In the genomic region with DNA sequence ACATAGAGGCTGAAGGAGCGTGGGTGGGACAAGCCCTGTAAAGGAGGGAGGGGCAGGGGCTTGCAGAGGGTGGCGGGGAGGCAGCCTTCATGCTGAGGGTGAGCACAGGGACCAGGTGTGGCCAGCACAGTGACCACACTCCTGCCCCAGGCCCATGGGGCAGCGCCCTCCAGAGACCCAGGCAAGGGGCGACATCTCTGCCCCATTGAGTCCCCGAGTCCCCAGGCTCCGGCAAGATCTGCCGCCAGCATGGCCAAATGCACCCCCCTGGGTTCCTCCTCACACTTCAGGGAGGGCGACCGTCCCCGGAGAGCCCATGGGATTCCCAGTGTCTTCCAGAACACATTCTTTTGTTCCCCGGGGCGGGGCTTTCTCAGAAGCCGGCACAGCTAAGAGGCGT, we compare ENCODE assay signal across 20 cellular contexts.
DNase-seq lines count a peak whose midpoint lies in the region; ATAC-seq and TF ChIP-seq lines count a peak whose summit lies in the region.
"Had no signal": no experiment of that assay in that cellular context is flagged by ENCODE, and none has a peak within 500 bp of the region (broad histone marks: within the 10 kb centered on the region; RNA-seq: fewer than 3 reads in every experiment).

No MANE protein-coding gene starts in this region.

- no peak overlapping the region for H4K8ac ChIP-seq in H9 (replicated peaks; ENCODE audit: insufficient read length, low read depth, low read length)

- H3K4me1 Mint-ChIP-seq in CD14-positive monocyte (peaks cover 5% of the 10 kb centered on the region), H9 (peaks cover 9 to 23% of the 10 kb centered on the region in 2 experiments; a peak in 3 of 4 replicates), glutamatergic neuron (ENCODE audit: low read depth, unreplicated experiment) (peaks cover 6% of the 10 kb centered on the region)

- peak; percentile 14 for DNase-seq in CD14-positive monocyte (ENCODE audit: low spot score)
- DNase-seq in H9: no peak
- peak; percentile 28 for DNase-seq in glutamatergic neuron
- DNase-seq in spleen: peak; percentile 72
- no peak for DNase-seq in amygdala (lab: John Stamatoyannopoulos, UW)
- DNase-seq in left cardiac atrium: no peak
- no peak for DNase-seq in substantia nigra (lab: John Stamatoyannopoulos, UW)
- DNase-seq: Calu3; CD8-positive, alpha-beta T cell; EL; HFFc6; NCI-H187; NCI-H2227 treated with DMSO at 0.1 percent for 48 hours; NCI-H510A treated with DMSO at 0.1 percent for 48 hours; NCI-H774; OCI-M1; SIG-M5 had no signal

- H3K18ac ChIP-seq in H9 (ENCODE audit: insufficient read length, low read depth, low read length): peak overlapping the region; percentile 9

- H3T11ph ChIP-seq in H9 (ENCODE audit: low read length): no peak overlapping the region

- no peak overlapping the region for H3K14ac ChIP-seq in H9 (ENCODE audit: insufficient read depth, low read length)

- WGBS in H9 (ENCODE audit: extremely low coverage, insufficient read length, low lambda C conversion rate): no CpG with 5 or more reads among the region's 14 CpGs
- 88 to 97% (median 95%) methylated on average over 12 to 14 of the region's 14 CpGs for WGBS in spleen, 5 donors

- intact Hi-C loops in CD14-positive monocyte (cut with micrococcal nuclease) (no loop called here), spleen (cut with DNase I; ENCODE audit: low total_unique reads) (no loop called here), left cardiac atrium (cut with DNase I) (no loop called here)

- H2AK5ac ChIP-seq in H9 (ENCODE audit: insufficient read length, low read length): no peak overlapping the region

- no peaks in the 10 kb centered on the region for H3K79me1 ChIP-seq in H9 (ENCODE audit: insufficient read depth, low read depth, low read length, poor library complexity, severe bottlenecking)

- H2BK5ac ChIP-seq in H9 (ENCODE audit: insufficient read length, low read length): no peak overlapping the region

- H3K27ac ChIP-seq in H9 (ENCODE audit: insufficient read length, low read depth, low read length) (no peak overlapping the region), spleen (no peak overlapping the region), substantia nigra (ENCODE audit: low read depth, low read length, poor library complexity, severe bottlenecking) (no peak overlapping the region)
- H3K27ac ChIP-seq: A549, BLaER1 had no signal

- H3K4ac ChIP-seq in H9 (ENCODE audit: low read depth, low read length): no peak overlapping the region

- H3K9me3 Mint-ChIP-seq in CD14-positive monocyte: no peaks in the 10 kb centered on the region
- peaks cover 0 to 2% of the 10 kb centered on the region in 2 experiments; a peak in 1 of 5 replicates for H3K9me3 Mint-ChIP-seq in H9
- peaks cover 14% of the 10 kb centered on the region for H3K9me3 Mint-ChIP-seq in glutamatergic neuron (ENCODE audit: unreplicated experiment)
- H3K9me3 Mint-ChIP-seq: CD8-positive, alpha-beta T cell; HFFc6 had no signal

- no peaks in the 10 kb centered on the region for H3K23me2 ChIP-seq in H9 (ENCODE audit: insufficient read length, low read depth, low read length, poor library complexity, severe bottlenecking)

- H3K4me3 ChIP-seq in spleen: no peak overlapping the region
- H3K4me3 ChIP-seq: A549, BLaER1 had no signal

- no peak overlapping the region for H2AFZ ChIP-seq in H9 (ENCODE audit: low read length)

- H3K79me2 ChIP-seq in H9 (ENCODE audit: insufficient read depth, low read length): no peaks in the 10 kb centered on the region

- TF ChIP-seq POLR2A in spleen (IDR thresholded peaks at IDR 0.05): no peak

- H2BK120ac ChIP-seq in H9 (ENCODE audit: low read depth, low read length, poor library complexity, severe bottlenecking): no peak overlapping the region

- H3K4me2 ChIP-seq in H9 (ENCODE audit: insufficient read depth, insufficient read length, low read length): no peak overlapping the region
- H3K4me2 ChIP-seq: A549, BLaER1 had no signal

- H3K56ac ChIP-seq in H9 (ENCODE audit: insufficient read length, low read depth, low read length): no peak overlapping the region

- no peak overlapping the region for H3K4me3 Mint-ChIP-seq in CD14-positive monocyte
- H3K4me3 Mint-ChIP-seq in H9: no peak overlapping the region
- H3K4me3 Mint-ChIP-seq in glutamatergic neuron (ENCODE audit: unreplicated experiment): no peak overlapping the region
- H3K4me3 Mint-ChIP-seq: CD8-positive, alpha-beta T cell; HFFc6 had no signal

- H3K4me1 ChIP-seq in H9 (ENCODE audit: insufficient read depth, low read length): no peaks in the 10 kb centered on the region
- H3K4me1 ChIP-seq in spleen: no peaks in the 10 kb centered on the region

- no peaks in the 10 kb centered on the region for H4K20me1 ChIP-seq in H9 (ENCODE audit: control insufficient read depth, insufficient read depth, insufficient read length)

- TF ChIP-seq CTCF in CD14-positive monocyte (IDR thresholded peaks at IDR 0.05): no peak
- TF ChIP-seq CTCF in H9 (conservative IDR thresholded peaks at IDR 0.05): no peak
- TF ChIP-seq CTCF in glutamatergic neuron (IDR thresholded peaks at IDR 0.05; ENCODE audit: partially characterized antibody, unreplicated experiment): no peak
- TF ChIP-seq CTCF in spleen (IDR thresholded peaks at IDR 0.05 in 8 of 11, conservative IDR thresholded peaks at IDR 0.05 in 3 of 11): no peak

- no peak overlapping the region for H3K27ac Mint-ChIP-seq in CD14-positive monocyte
- peak overlapping the region in 1 of 3 experiments; percentile 44; a peak in 1 of 7 replicates for H3K27ac Mint-ChIP-seq in H9
- no peak overlapping the region for H3K27ac Mint-ChIP-seq in glutamatergic neuron (ENCODE audit: unreplicated experiment)
- H3K27ac Mint-ChIP-seq: CD8-positive, alpha-beta T cell; HFFc6 had no signal

- ATAC-seq in left cardiac atrium: no peak
- ATAC-seq: CD8-positive, alpha-beta T cell; SK-N-SH treated with all-trans-retinoic acid at 6 μM for 48 hours had no signal

- no peaks in the 10 kb centered on the region for H3K9me3 ChIP-seq in H9 (ENCODE audit: control insufficient read depth, low read depth, low read length)
- no peaks in the 10 kb centered on the region for H3K9me3 ChIP-seq in spleen
- H3K9me3 ChIP-seq: A549, BLaER1 had no signal

- H3K27me3 ChIP-seq in H9 (ENCODE audit: insufficient read depth, low read length) (no peaks in the 10 kb centered on the region), spleen (replicated peaks in 1 of 7) (no peaks in the 10 kb centered on the region)
- H3K27me3 ChIP-seq: BLaER1 had no signal

- H2BK15ac ChIP-seq in H9 (ENCODE audit: low read depth, low read length): no peak overlapping the region

- H2BK20ac ChIP-seq in H9 (ENCODE audit: low read depth, low read length, poor library complexity, severe bottlenecking): no peak overlapping the region

- no peak overlapping the region for H2BK12ac ChIP-seq in H9 (ENCODE audit: insufficient read length, low read depth, low read length)

- no peak overlapping the region for H3K23ac ChIP-seq in H9 (ENCODE audit: insufficient read length, low read depth, low read length)

- peaks cover 7 to 18% of the 10 kb centered on the region in 2 donors for H3K36me3 Mint-ChIP-seq in CD14-positive monocyte
- H3K36me3 Mint-ChIP-seq in H9 (ENCODE audit: insufficient read depth in 1 of 3, low read depth in 3 of 3): peaks cover 0 to 7% (median 2%) of the 10 kb centered on the region in 3 experiments; a peak in 4 of 7 replicates
- no peaks in the 10 kb centered on the region for H3K36me3 Mint-ChIP-seq in glutamatergic neuron (ENCODE audit: unreplicated experiment)

- H4K91ac ChIP-seq in H9 (ENCODE audit: insufficient read length, low read depth, low read length): no peak overlapping the region

- no peaks in the 10 kb centered on the region for H3K27me3 Mint-ChIP-seq in CD14-positive monocyte (ENCODE audit: low read depth in 3 of 3)
- no peaks in the 10 kb centered on the region; the same call in none of the 2 replicates for H3K27me3 Mint-ChIP-seq in H9 (ENCODE audit: low read depth)
- H3K27me3 Mint-ChIP-seq in glutamatergic neuron (ENCODE audit: unreplicated experiment): peaks cover 6% of the 10 kb centered on the region

- H3K36me3 ChIP-seq in spleen: peaks cover 0 to 37% (median 0%) of the 10 kb centered on the region in 6 donors

- no peak overlapping the region for H3K9ac ChIP-seq in H9 (ENCODE audit: extremely low read depth, insufficient read length, low read length)
- H3K9ac ChIP-seq: BLaER1 had no signal

- H4K5ac ChIP-seq in H9 (ENCODE audit: insufficient read length, low read depth, low read length): no peak overlapping the region

Comparison
In these comparisons a context has a peak if more than half of its experiments do, and no peak if none do; other contexts are left out.
1. DNase-seq: peak in CD14-positive monocyte (single experiment), glutamatergic neuron (single experiment) and spleen (single experiment); none in H9 (single experiment), amygdala (0 of 56), left cardiac atrium (single experiment) and substantia nigra (0 of 49).